Comparison of ENCODE assay signal across 1 cellular context in genomic region chr17:55348749-55349354, GRCh38.
TF ChIP-seq lines count a peak whose summit lies in the region.

No MANE protein-coding gene starts in this region.

TF ChIP-seq in HepG2, 621 proteins besides CTCF, POLR2A, EP300 and RAD21 (continued from another document and continues in another):
- TF ChIP-seq, protein P1, sequence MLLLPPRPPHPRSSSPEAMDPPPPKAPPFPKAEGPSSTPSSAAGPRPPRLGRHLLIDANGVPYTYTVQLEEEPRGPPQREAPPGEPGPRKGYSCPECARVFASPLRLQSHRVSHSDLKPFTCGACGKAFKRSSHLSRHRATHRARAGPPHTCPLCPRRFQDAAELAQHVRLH (CRISPR knock-in tag; IDR thresholded peaks at IDR 0.05; ENCODE audit: borderline replicate concordance, low read depth): 0 out of 2 replicates have a peak, but pooled peaks have one; percentile 67
- TF ChIP-seq SP140L (CRISPR knock-in tag; IDR thresholded peaks at IDR 0.05; ENCODE audit: borderline replicate concordance) (peak; percentile 63; the same call in 1 of the 2 replicates), ZNF326 (CRISPR knock-in tag; IDR thresholded peaks at IDR 0.05; ENCODE audit: borderline replicate concordance) (no peak), KLF16 (CRISPR knock-in tag; IDR thresholded peaks at IDR 0.05) (peak in 1 of 2 experiments; percentile 72; a peak in 1 of 4 replicates), MLLT10 (CRISPR knock-in tag; IDR thresholded peaks at IDR 0.05) (no peak), CEBPG (CRISPR knock-in tag; IDR thresholded peaks at IDR 0.05) (no peak), ZFP36L2 (CRISPR knock-in tag; IDR thresholded peaks at IDR 0.05) (no peak), CENPT (CRISPR knock-in tag; IDR thresholded peaks at IDR 0.05; ENCODE audit: low read depth) (no peak), NFYB (CRISPR knock-in tag; IDR thresholded peaks at IDR 0.05) (no peak), PCBP1 (IDR thresholded peaks at IDR 0.05; ENCODE audit: borderline replicate concordance, low read depth, low read length) (no peak), BCL6 (CRISPR knock-in tag; IDR thresholded peaks at IDR 0.05) (0 out of 2 replicates have a peak, but pooled peaks have one; percentile 38), HOXA5 (CRISPR knock-in tag; IDR thresholded peaks at IDR 0.05) (no peak), ZNF557 (CRISPR knock-in tag; IDR thresholded peaks at IDR 0.05) (no peak), ZNF280B (CRISPR knock-in tag; IDR thresholded peaks at IDR 0.05; ENCODE audit: borderline replicate concordance) (no peak), ZNF569 (CRISPR knock-in tag; IDR thresholded peaks at IDR 0.05; ENCODE audit: borderline replicate concordance) (no peak), RFXANK (CRISPR knock-in tag; IDR thresholded peaks at IDR 0.05) (no peak), BCLAF1 (IDR thresholded peaks at IDR 0.05) (no peak), AFF4 (CRISPR knock-in tag; IDR thresholded peaks at IDR 0.05) (no peak), ZNF143 (CRISPR knock-in tag; IDR thresholded peaks at IDR 0.05) (no peak), PLRG1 (conservative IDR thresholded peaks at IDR 0.05) (no peak), SNAPC4 (CRISPR knock-in tag; IDR thresholded peaks at IDR 0.05) (no peak), PRPF4 (IDR thresholded peaks at IDR 0.05; ENCODE audit: low read depth, low read length, poor library complexity, severe bottlenecking) (no peak), HMGA1 (CRISPR knock-in tag; conservative IDR thresholded peaks at IDR 0.05) (no peak), NFKB2 (CRISPR knock-in tag; IDR thresholded peaks at IDR 0.05; ENCODE audit: borderline replicate concordance) (no peak), DNMT3B (CRISPR knock-in tag; conservative IDR thresholded peaks at IDR 0.05) (no peak), SIX1 (CRISPR knock-in tag; IDR thresholded peaks at IDR 0.05; ENCODE audit: borderline replicate concordance) (no peak), ZNF709 (CRISPR knock-in tag; IDR thresholded peaks at IDR 0.05) (0 out of 2 replicates have a peak, but pooled peaks have one; percentile 35), NFKBIZ (CRISPR knock-in tag; IDR thresholded peaks at IDR 0.05) (no peak), ZNF629 (CRISPR knock-in tag; conservative IDR thresholded peaks at IDR 0.05) (no peak)
- TF ChIP-seq, protein P2, sequence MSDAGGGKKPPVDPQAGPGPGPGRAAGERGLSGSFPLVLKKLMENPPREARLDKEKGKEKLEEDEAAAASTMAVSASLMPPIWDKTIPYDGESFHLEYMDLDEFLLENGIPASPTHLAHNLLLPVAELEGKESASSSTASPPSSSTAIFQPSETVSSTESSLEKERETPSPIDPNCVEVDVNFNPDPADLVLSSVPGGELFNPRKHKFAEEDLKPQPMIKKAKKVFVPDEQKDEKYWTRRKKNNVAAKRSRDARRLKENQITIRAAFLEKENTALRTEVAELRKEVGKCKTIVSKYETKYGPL (CRISPR knock-in tag; IDR thresholded peaks at IDR 0.05): no peak
- TF ChIP-seq, protein P3, sequence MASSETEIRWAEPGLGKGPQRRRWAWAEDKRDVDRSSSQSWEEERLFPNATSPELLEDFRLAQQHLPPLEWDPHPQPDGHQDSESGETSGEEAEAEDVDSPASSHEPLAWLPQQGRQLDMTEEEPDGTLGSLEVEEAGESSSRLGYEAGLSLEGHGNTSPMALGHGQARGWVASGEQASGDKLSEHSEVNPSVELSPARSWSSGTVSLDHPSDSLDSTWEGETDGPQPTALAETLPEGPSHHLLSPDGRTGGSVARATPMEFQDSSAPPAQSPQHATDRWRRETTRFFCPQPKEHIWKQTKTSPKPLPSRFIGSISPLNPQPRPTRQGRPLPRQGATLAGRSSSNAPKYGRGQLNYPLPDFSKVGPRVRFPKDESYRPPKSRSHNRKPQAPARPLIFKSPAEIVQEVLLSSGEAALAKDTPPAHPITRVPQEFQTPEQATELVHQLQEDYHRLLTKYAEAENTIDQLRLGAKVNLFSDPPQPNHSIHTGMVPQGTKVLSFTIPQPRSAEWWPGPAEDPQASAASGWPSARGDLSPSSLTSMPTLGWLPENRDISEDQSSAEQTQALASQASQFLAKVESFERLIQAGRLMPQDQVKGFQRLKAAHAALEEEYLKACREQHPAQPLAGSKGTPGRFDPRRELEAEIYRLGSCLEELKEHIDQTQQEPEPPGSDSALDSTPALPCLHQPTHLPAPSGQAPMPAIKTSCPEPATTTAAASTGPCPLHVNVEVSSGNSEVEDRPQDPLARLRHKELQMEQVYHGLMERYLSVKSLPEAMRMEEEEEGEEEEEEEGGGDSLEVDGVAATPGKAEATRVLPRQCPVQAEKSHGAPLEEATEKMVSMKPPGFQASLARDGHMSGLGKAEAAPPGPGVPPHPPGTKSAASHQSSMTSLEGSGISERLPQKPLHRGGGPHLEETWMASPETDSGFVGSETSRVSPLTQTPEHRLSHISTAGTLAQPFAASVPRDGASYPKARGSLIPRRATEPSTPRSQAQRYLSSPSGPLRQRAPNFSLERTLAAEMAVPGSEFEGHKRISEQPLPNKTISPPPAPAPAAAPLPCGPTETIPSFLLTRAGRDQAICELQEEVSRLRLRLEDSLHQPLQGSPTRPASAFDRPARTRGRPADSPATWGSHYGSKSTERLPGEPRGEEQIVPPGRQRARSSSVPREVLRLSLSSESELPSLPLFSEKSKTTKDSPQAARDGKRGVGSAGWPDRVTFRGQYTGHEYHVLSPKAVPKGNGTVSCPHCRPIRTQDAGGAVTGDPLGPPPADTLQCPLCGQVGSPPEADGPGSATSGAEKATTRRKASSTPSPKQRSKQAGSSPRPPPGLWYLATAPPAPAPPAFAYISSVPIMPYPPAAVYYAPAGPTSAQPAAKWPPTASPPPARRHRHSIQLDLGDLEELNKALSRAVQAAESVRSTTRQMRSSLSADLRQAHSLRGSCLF (CRISPR knock-in tag; IDR thresholded peaks at IDR 0.05; ENCODE audit: borderline replicate concordance): no peak
- TF ChIP-seq, protein P4, sequence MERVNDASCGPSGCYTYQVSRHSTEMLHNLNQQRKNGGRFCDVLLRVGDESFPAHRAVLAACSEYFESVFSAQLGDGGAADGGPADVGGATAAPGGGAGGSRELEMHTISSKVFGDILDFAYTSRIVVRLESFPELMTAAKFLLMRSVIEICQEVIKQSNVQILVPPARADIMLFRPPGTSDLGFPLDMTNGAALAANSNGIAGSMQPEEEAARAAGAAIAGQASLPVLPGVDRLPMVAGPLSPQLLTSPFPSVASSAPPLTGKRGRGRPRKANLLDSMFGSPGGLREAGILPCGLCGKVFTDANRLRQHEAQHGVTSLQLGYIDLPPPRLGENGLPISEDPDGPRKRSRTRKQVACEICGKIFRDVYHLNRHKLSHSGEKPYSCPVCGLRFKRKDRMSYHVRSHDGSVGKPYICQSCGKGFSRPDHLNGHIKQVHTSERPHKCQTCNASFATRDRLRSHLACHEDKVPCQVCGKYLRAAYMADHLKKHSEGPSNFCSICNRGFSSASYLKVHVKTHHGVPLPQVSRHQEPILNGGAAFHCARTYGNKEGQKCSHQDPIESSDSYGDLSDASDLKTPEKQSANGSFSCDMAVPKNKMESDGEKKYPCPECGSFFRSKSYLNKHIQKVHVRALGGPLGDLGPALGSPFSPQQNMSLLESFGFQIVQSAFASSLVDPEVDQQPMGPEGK (CRISPR knock-in tag; IDR thresholded peaks at IDR 0.05): 0 out of 2 replicates have a peak, but pooled peaks have one; percentile 17
- TF ChIP-seq, protein P5, sequence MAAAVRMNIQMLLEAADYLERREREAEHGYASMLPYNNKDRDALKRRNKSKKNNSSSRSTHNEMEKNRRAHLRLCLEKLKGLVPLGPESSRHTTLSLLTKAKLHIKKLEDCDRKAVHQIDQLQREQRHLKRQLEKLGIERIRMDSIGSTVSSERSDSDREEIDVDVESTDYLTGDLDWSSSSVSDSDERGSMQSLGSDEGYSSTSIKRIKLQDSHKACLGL (CRISPR knock-in tag; IDR thresholded peaks at IDR 0.05): no peak
- TF ChIP-seq, protein P6, sequence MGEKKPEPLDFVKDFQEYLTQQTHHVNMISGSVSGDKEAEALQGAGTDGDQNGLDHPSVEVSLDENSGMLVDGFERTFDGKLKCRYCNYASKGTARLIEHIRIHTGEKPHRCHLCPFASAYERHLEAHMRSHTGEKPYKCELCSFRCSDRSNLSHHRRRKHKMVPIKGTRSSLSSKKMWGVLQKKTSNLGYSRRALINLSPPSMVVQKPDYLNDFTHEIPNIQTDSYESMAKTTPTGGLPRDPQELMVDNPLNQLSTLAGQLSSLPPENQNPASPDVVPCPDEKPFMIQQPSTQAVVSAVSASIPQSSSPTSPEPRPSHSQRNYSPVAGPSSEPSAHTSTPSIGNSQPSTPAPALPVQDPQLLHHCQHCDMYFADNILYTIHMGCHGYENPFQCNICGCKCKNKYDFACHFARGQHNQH (CRISPR knock-in tag; IDR thresholded peaks at IDR 0.05): peak; percentile 66; the same call in 1 of the 2 replicates
